Comparison of ENCODE assay signal across 21 cellular contexts in genomic region chr2:20522311-20522710, GRCh38.
DNase-seq lines count a peak whose midpoint lies in the region; ATAC-seq and TF ChIP-seq lines count a peak whose summit lies in the region.
"Had no signal": no experiment of that assay in that cellular context is flagged by ENCODE, and none has a peak within 500 bp of the region (broad histone marks: within the 10 kb centered on the region; RNA-seq: fewer than 3 reads in every experiment).

No MANE protein-coding gene starts in this region.

- ATAC-seq in Right ventricle myocardium inferior (no peak), GM18517 (IDR thresholded peaks at IDR 0.05; ENCODE audit: unreplicated experiment) (no peak), aorta (ENCODE audit: low FRiP score) (no peak)
- no peak for ATAC-seq in stimulated activated effector memory CD8-positive, alpha-beta T cell treated with anti-CD3 and anti-CD28 coated beads, Interleukin-12 subunit alpha, Interleukin-12 subunit beta, amount 100 ng/mL, for 72 hours
- ATAC-seq: A549 had no signal

- peaks cover 47% of the 10 kb centered on the region for H3K4me1 Mint-ChIP-seq in nephron
- peaks cover 19% of the 10 kb centered on the region for H3K4me1 Mint-ChIP-seq in stimulated activated effector memory CD8-positive, alpha-beta T cell treated with anti-CD3 and anti-CD28 coated beads, Interleukin-12 subunit alpha, Interleukin-12 subunit beta, amount 100 ng/mL, for 72 hours

- peak; percentile 37 for DNase-seq in Right ventricle myocardium inferior (ENCODE audit: missing footprints)
- DNase-seq in left ventricle myocardium inferior = no peak
- no peak for DNase-seq in stimulated activated effector memory CD8-positive, alpha-beta T cell treated with anti-CD3 and anti-CD28 coated beads, Interleukin-12 subunit alpha, Interleukin-12 subunit beta, amount 100 ng/mL, for 72 hours (ENCODE audit: low spot score in 2 of 2)
- DNase-seq in aorta = no peak
- DNase-seq: COR-L47, DMS79, H7, Karpas-422, NCI-H1417 treated with DMSO at 0.1 percent for 48 hours, NCI-H2029, NCI-H2227 treated with DMSO at 0.1 percent for 48 hours, NCI-H510A, NCI-H82, OCI-M1, SHP77 had no signal

- peaks cover 0 to 5% (median 0%) of the 10 kb centered on the region in 11 experiments; a peak in 2 of 22 replicates for H4K20me1 ChIP-seq in BLaER1 treated with 17β-estradiol and CSF1 and Interleukin-3, amounts not matched to agents 10 nM and 100 nM

- TF ChIP-seq CTCF in left ventricle myocardium inferior (IDR thresholded peaks at IDR 0.05; ENCODE audit: borderline replicate concordance) (no peak), nephron (IDR thresholded peaks at IDR 0.05; ENCODE audit: unreplicated experiment in 3 of 3) (no peak)

- intact Hi-C loops in Right ventricle myocardium inferior (cut with DNase I) (loop anchor here (5.0 kb wide), 1 partner anchor 70 kb away; no protein-coding TSS in a partner anchor), left ventricle myocardium inferior (cut with micrococcal nuclease) (no loop called here), aorta (cut with DNase I) (no loop called here)

- H3K27me3 ChIP-seq in left ventricle myocardium inferior (ENCODE audit: low read depth) (no peaks in the 10 kb centered on the region), aorta (ENCODE audit: control insufficient read depth in 1 of 2, insufficient read depth in 2 of 2, low read length in 1 of 2) (no peaks in the 10 kb centered on the region)
- no peaks in the 10 kb centered on the region for H3K27me3 ChIP-seq in BLaER1 treated with 17β-estradiol and CSF1 and Interleukin-3, amounts not matched to agents 10 nM and 100 nM

- H3K4me3 Mint-ChIP-seq in nephron = no peak overlapping the region
- H3K4me3 Mint-ChIP-seq in stimulated activated effector memory CD8-positive, alpha-beta T cell treated with anti-CD3 and anti-CD28 coated beads, Interleukin-12 subunit alpha, Interleukin-12 subunit beta, amount 100 ng/mL, for 72 hours = no peak overlapping the region
- H3K4me3 Mint-ChIP-seq: B cell; CD4-positive, alpha-beta T cell had no signal

- H3K4me2 ChIP-seq in BLaER1 treated with 17β-estradiol and CSF1 and Interleukin-3, amounts not matched to agents 10 nM and 100 nM = peak overlapping the region in 9 of 11 experiments; percentile 21 to 96 (median 93); a peak in 17 of 22 replicates
- H3K4me2 ChIP-seq: A549 had no signal

- H3K36me3 Mint-ChIP-seq in nephron (ENCODE audit: low read depth) = no peaks in the 10 kb centered on the region
- H3K36me3 Mint-ChIP-seq in stimulated activated effector memory CD8-positive, alpha-beta T cell treated with anti-CD3 and anti-CD28 coated beads, Interleukin-12 subunit alpha, Interleukin-12 subunit beta, amount 100 ng/mL, for 72 hours = no peaks in the 10 kb centered on the region

- H3K4me1 ChIP-seq in left ventricle myocardium inferior = peaks cover 45% of the 10 kb centered on the region
- peaks cover 29 to 69% (median 61%) of the 10 kb centered on the region in 10 experiments for H3K4me1 ChIP-seq in BLaER1 treated with 17β-estradiol and CSF1 and Interleukin-3, amounts not matched to agents 10 nM and 100 nM
- H3K4me1 ChIP-seq in aorta (ENCODE audit: control insufficient read depth in 1 of 2, insufficient read depth in 2 of 2, low read length in 2 of 2) = no peaks in the 10 kb centered on the region

- WGBS in aorta, 2 donors = 86 to 91% methylated on average over 6 of the region's 6 CpGs

- peak overlapping the region in 2 of 3 experiments; percentile 0 to 45 for H3K27ac Mint-ChIP-seq in nephron
- peak overlapping the region; percentile 26 for H3K27ac Mint-ChIP-seq in stimulated activated effector memory CD8-positive, alpha-beta T cell treated with anti-CD3 and anti-CD28 coated beads, Interleukin-12 subunit alpha, Interleukin-12 subunit beta, amount 100 ng/mL, for 72 hours
- H3K27ac Mint-ChIP-seq: B cell; CD4-positive, alpha-beta T cell had no signal

- H3K9ac ChIP-seq in BLaER1 treated with 17β-estradiol and CSF1 and Interleukin-3, amounts not matched to agents 10 nM and 100 nM = no peak overlapping the region

- H3K9me3 ChIP-seq in left ventricle myocardium inferior (replicated peaks) = no peaks in the 10 kb centered on the region
- H3K9me3 ChIP-seq in BLaER1 treated with 17β-estradiol and CSF1 and Interleukin-3, amounts not matched to agents 10 nM and 100 nM (replicated peaks in 1 of 11) = peaks cover 0 to 21% (median 10%) of the 10 kb centered on the region in 11 experiments; a peak in 3 of 22 replicates
- H3K9me3 ChIP-seq in aorta (ENCODE audit: control insufficient read depth, low read length) = no peaks in the 10 kb centered on the region
- H3K9me3 ChIP-seq: A549 had no signal

- H3K36me3 ChIP-seq in left ventricle myocardium inferior (no peaks in the 10 kb centered on the region), aorta (ENCODE audit: control insufficient read depth in 1 of 2, insufficient read depth in 2 of 2, low read length in 1 of 2) (no peaks in the 10 kb centered on the region)
- H3K36me3 ChIP-seq in BLaER1 treated with 17β-estradiol and CSF1 and Interleukin-3, amounts not matched to agents 10 nM and 100 nM = no peaks in the 10 kb centered on the region

- no peak overlapping the region for H3K4me3 ChIP-seq in left ventricle myocardium inferior
- no peak overlapping the region for H3K4me3 ChIP-seq in BLaER1 treated with 17β-estradiol and CSF1 and Interleukin-3, amounts not matched to agents 10 nM and 100 nM
- H3K4me3 ChIP-seq in aorta (ENCODE audit: low read length in 2 of 2) = no peak overlapping the region
- H3K4me3 ChIP-seq: A549 had no signal

- H3K27ac ChIP-seq in left ventricle myocardium inferior (replicated peaks) (no peak overlapping the region), aorta (ENCODE audit: low read depth in 1 of 2, low read length in 2 of 2) (no peak overlapping the region)
- H3K27ac ChIP-seq in BLaER1 treated with 17β-estradiol and CSF1 and Interleukin-3, amounts not matched to agents 10 nM and 100 nM = no peak overlapping the region
- H3K27ac ChIP-seq: A549 had no signal

- H3K9me3 Mint-ChIP-seq in nephron = peaks cover 2% of the 10 kb centered on the region
- H3K9me3 Mint-ChIP-seq in stimulated activated effector memory CD8-positive, alpha-beta T cell treated with anti-CD3 and anti-CD28 coated beads, Interleukin-12 subunit alpha, Interleukin-12 subunit beta, amount 100 ng/mL, for 72 hours = no peaks in the 10 kb centered on the region
- H3K9me3 Mint-ChIP-seq: CD4-positive, alpha-beta T cell had no signal

- H3K27me3 Mint-ChIP-seq in nephron (ENCODE audit: low read depth) = peaks cover 8% of the 10 kb centered on the region
- H3K27me3 Mint-ChIP-seq: CD4-positive, alpha-beta T cell had no signal
